ENCODE assay signal across 1 cellular context in the genomic region with DNA sequence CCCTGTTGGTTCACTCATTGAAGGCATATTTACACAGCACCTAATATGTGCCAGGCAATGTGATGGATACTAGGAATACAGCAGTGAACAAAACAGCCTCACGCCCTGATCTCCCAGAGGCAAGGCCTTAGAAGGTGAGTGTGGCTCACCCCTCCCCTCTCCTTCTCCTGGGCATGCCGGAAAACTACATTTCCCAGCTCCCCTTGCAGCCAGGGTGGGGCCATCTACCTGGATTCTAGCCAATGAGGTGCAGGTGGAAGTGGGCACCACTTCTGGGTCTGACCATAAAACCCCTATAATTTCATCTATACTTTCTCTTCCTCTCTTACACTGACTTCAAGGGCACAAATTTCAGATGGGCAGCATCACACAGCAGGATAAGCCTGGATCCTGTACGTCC.
TF ChIP-seq lines count a peak whose summit lies in the region.

No MANE protein-coding gene starts in this region.

TF ChIP-seq in K562, 482 proteins besides CTCF, POLR2A, EP300 and RAD21 (continued from another document and continues in another):
- TF ChIP-seq, protein P1, sequence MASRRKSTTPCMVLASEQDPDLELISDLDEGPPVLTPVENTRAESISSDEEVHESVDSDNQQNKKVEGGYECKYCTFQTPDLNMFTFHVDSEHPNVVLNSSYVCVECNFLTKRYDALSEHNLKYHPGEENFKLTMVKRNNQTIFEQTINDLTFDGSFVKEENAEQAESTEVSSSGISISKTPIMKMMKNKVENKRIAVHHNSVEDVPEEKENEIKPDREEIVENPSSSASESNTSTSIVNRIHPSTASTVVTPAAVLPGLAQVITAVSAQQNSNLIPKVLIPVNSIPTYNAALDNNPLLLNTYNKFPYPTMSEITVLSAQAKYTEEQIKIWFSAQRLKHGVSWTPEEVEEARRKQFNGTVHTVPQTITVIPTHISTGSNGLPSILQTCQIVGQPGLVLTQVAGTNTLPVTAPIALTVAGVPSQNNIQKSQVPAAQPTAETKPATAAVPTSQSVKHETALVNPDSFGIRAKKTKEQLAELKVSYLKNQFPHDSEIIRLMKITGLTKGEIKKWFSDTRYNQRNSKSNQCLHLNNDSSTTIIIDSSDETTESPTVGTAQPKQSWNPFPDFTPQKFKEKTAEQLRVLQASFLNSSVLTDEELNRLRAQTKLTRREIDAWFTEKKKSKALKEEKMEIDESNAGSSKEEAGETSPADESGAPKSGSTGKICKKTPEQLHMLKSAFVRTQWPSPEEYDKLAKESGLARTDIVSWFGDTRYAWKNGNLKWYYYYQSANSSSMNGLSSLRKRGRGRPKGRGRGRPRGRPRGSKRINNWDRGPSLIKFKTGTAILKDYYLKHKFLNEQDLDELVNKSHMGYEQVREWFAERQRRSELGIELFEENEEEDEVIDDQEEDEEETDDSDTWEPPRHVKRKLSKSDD (conservative IDR thresholded peaks at IDR 0.05; ENCODE audit: low read length) = no peak
- TF ChIP-seq EWSR1 (IDR thresholded peaks at IDR 0.05; ENCODE audit: borderline replicate concordance, low read depth, partially characterized antibody) (no peak), TRIM28 (IDR thresholded peaks at IDR 0.05) (no peak), SIX5 (IDR thresholded peaks at IDR 0.05; ENCODE audit: borderline replicate concordance in 1 of 2, insufficient read depth in 1 of 2, low read depth in 1 of 2, low read length in 2 of 2) (peak; percentile 45 to 61; a peak in 3 of 4 replicates), ZNF431 (CRISPR knock-in tag; IDR thresholded peaks at IDR 0.05) (no peak), ZNF143 (CRISPR knock-in tag; IDR thresholded peaks at IDR 0.05) (peak; percentile 73), NFIC (IDR thresholded peaks at IDR 0.05) (peak; percentile 83), SMAD2 (IDR thresholded peaks at IDR 0.05; ENCODE audit: low read depth, low read length) (no peak), MLLT1 (IDR thresholded peaks at IDR 0.05) (no peak), MITF (IDR thresholded peaks at IDR 0.05) (no peak), ZFP30 (CRISPR knock-in tag; IDR thresholded peaks at IDR 0.05; ENCODE audit: borderline replicate concordance) (no peak), SMARCB1 (IDR thresholded peaks at IDR 0.05; ENCODE audit: insufficient read length, low read depth) (no peak), RBM22 (IDR thresholded peaks at IDR 0.05; ENCODE audit: low read depth, low read length, poor library complexity, severe bottlenecking) (no peak), ZNF134 (CRISPR knock-in tag; conservative IDR thresholded peaks at IDR 0.05) (no peak), USF1 (CRISPR knock-in tag; IDR thresholded peaks at IDR 0.05) (no peak), NFYB (IDR thresholded peaks at IDR 0.05; ENCODE audit: extremely low read depth, insufficient read length) (peak; percentile 13), NCOA6 (IDR thresholded peaks at IDR 0.05) (no peak), EZH2 (IDR thresholded peaks at IDR 0.05; ENCODE audit: borderline replicate concordance, low read depth, low read length) (no peak), MBD1 (CRISPR knock-in tag; IDR thresholded peaks at IDR 0.05) (no peak), CHD4 (IDR thresholded peaks at IDR 0.05; ENCODE audit: insufficient read depth, insufficient replicate concordance, low read depth, low read length, poor library complexity, severe bottlenecking) (no peak)
- TF ChIP-seq, protein P2, sequence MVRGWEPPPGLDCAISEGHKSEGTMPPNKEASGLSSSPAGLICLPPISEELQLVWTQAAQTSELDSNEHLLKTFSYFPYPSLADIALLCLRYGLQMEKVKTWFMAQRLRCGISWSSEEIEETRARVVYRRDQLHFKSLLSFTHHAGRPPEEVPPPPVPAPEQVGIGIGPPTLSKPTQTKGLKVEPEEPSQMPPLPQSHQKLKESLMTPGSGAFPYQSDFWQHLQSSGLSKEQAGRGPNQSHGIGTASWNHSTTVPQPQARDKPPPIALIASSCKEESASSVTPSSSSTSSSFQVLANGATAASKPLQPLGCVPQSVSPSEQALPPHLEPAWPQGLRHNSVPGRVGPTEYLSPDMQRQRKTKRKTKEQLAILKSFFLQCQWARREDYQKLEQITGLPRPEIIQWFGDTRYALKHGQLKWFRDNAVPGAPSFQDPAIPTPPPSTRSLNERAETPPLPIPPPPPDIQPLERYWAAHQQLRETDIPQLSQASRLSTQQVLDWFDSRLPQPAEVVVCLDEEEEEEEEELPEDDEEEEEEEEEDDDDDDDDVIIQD (CRISPR knock-in tag; IDR thresholded peaks at IDR 0.05) = no peak
- TF ChIP-seq, protein P3, sequence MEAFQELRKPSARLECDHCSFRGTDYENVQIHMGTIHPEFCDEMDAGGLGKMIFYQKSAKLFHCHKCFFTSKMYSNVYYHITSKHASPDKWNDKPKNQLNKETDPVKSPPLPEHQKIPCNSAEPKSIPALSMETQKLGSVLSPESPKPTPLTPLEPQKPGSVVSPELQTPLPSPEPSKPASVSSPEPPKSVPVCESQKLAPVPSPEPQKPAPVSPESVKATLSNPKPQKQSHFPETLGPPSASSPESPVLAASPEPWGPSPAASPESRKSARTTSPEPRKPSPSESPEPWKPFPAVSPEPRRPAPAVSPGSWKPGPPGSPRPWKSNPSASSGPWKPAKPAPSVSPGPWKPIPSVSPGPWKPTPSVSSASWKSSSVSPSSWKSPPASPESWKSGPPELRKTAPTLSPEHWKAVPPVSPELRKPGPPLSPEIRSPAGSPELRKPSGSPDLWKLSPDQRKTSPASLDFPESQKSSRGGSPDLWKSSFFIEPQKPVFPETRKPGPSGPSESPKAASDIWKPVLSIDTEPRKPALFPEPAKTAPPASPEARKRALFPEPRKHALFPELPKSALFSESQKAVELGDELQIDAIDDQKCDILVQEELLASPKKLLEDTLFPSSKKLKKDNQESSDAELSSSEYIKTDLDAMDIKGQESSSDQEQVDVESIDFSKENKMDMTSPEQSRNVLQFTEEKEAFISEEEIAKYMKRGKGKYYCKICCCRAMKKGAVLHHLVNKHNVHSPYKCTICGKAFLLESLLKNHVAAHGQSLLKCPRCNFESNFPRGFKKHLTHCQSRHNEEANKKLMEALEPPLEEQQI (IDR thresholded peaks at IDR 0.05) = no peak
- TF ChIP-seq, protein P4, sequence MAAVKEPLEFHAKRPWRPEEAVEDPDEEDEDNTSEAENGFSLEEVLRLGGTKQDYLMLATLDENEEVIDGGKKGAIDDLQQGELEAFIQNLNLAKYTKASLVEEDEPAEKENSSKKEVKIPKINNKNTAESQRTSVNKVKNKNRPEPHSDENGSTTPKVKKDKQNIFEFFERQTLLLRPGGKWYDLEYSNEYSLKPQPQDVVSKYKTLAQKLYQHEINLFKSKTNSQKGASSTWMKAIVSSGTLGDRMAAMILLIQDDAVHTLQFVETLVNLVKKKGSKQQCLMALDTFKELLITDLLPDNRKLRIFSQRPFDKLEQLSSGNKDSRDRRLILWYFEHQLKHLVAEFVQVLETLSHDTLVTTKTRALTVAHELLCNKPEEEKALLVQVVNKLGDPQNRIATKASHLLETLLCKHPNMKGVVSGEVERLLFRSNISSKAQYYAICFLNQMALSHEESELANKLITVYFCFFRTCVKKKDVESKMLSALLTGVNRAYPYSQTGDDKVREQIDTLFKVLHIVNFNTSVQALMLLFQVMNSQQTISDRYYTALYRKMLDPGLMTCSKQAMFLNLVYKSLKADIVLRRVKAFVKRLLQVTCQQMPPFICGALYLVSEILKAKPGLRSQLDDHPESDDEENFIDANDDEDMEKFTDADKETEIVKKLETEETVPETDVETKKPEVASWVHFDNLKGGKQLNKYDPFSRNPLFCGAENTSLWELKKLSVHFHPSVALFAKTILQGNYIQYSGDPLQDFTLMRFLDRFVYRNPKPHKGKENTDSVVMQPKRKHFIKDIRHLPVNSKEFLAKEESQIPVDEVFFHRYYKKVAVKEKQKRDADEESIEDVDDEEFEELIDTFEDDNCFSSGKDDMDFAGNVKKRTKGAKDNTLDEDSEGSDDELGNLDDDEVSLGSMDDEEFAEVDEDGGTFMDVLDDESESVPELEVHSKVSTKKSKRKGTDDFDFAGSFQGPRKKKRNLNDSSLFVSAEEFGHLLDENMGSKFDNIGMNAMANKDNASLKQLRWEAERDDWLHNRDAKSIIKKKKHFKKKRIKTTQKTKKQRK (IDR thresholded peaks at IDR 0.05; ENCODE audit: borderline replicate concordance, low read depth, low read length) = no peak
